13 cellular contexts compared by ENCODE assay signal in the genomic region with DNA sequence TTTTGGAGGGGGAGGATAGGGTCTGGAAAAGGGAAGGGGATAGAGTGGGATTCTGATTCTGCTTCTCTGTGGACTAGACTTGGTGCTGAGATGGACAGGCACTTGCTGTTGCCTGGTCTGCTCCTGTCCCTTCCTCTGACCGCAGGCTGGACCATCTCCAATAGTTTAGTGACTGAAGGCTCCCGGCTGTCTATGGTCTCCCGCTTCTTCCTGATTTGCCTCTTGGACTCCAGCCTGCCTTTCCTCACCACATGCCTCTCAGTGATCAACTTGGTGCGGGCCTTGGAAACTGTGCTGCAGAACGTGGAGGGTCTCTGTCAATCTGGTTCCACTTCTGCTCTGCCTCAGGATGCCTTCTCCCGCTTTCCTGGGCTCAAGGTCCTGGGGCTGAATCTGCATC.
"Had no signal": no experiment of that assay in that cellular context is flagged by ENCODE, and none has a peak within 500 bp of the region (broad histone marks: within the 10 kb centered on the region; RNA-seq: fewer than 3 reads in every experiment).

No MANE protein-coding gene starts in this region.

- H3K27ac Mint-ChIP-seq: activated naive CD4-positive, alpha-beta T cell treated with anti-CD3 and anti-CD28 coated beads for 36 hours; activated T-helper 17 cell treated with anti-CD3 and anti-CD28 coated beads, Interleukin-2, amount 50 U/mL, for 72 hours; T-helper 2 cell treated with Interferon-gamma antibody and Interleukin-4, amounts not matched to agents 5 μg/mL and 100 μg/mL, for 36 hours had no signal

- H3K27me3 ChIP-seq: gastroesophageal sphincter, ovary, tibial artery, vagina had no signal

- H3K27ac ChIP-seq: gastroesophageal sphincter, ovary, skin epidermis, tibial artery, vagina had no signal

- ATAC-seq: activated T-helper 17 cell treated with anti-CD3 and anti-CD28 coated beads, Interleukin-2, amount 50 U/mL, for 72 hours; gastroesophageal sphincter had no signal

- H3K4me3 ChIP-seq: gastroesophageal sphincter, ovary, skin epidermis, tibial artery, vagina had no signal

- DNase-seq: activated CD4-positive, CD25-positive, alpha-beta regulatory T cell; activated naive CD4-positive, alpha-beta T cell treated with anti-CD3 and anti-CD28 coated beads for 36 hours; erythroblast; ovary; stimulated activated CD4-positive, alpha-beta T cell treated with anti-CD3 and anti-CD28 coated beads, Interleukin-15, amount 100 ng/mL, for 24 hours; stimulated activated CD4-positive, alpha-beta T cell treated with anti-CD3 and anti-CD28 coated beads, Interleukin-4, amount 100 ng/mL, for 1 hour; stimulated activated naive CD4-positive, alpha-beta T cell had no signal

- H3K9me3 ChIP-seq: gastroesophageal sphincter, ovary, tibial artery, vagina had no signal

- H3K9me3 Mint-ChIP-seq: activated naive CD4-positive, alpha-beta T cell treated with anti-CD3 and anti-CD28 coated beads for 36 hours; activated T-helper 17 cell treated with anti-CD3 and anti-CD28 coated beads, Interleukin-2, amount 50 U/mL, for 72 hours; T-helper 2 cell treated with Interferon-gamma antibody and Interleukin-4, amounts not matched to agents 5 μg/mL and 100 μg/mL, for 36 hours had no signal

- H3K4me1 ChIP-seq: vagina had no signal

- H3K27me3 Mint-ChIP-seq: activated T-helper 17 cell treated with anti-CD3 and anti-CD28 coated beads, Interleukin-2, amount 50 U/mL, for 72 hours had no signal

- H3K4me3 Mint-ChIP-seq: activated naive CD4-positive, alpha-beta T cell treated with anti-CD3 and anti-CD28 coated beads for 36 hours; activated T-helper 17 cell treated with anti-CD3 and anti-CD28 coated beads, Interleukin-2, amount 50 U/mL, for 72 hours; T-helper 2 cell treated with Interferon-gamma antibody and Interleukin-4, amounts not matched to agents 5 μg/mL and 100 μg/mL, for 36 hours had no signal

- H3K36me3 ChIP-seq: gastroesophageal sphincter, ovary, tibial artery, vagina had no signal
